Comparison of ENCODE assay signal across 17 cellular contexts in genomic region chr3:25397150-25397549, GRCh38. TPM values are rescaled to one million over a fixed set of nuclear protein-coding genes. Genes with fewer than 3 reads are reported as not detected.
A peak's percentile ranks its signal among the peaks of the same experiment; 100 is the strongest.
DNase-seq lines count a peak whose midpoint lies in the region; ATAC-seq and TF ChIP-seq lines count a peak whose summit lies in the region.
"Had no signal": no experiment of that assay in that cellular context is flagged by ENCODE, and none has a peak within 500 bp of the region (broad histone marks: within the 10 kb centered on the region; RNA-seq: fewer than 3 reads in every experiment).

No MANE protein-coding gene starts in this region.

- no peak overlapping the region for H3K18ac ChIP-seq in H9 (ENCODE audit: insufficient read length, low read depth, low read length)

- H4K5ac ChIP-seq in H9 (ENCODE audit: insufficient read length, low read depth, low read length), result no peak overlapping the region

- intact Hi-C loops in CD4-positive, alpha-beta T cell (cut with DNase I, micrococcal nuclease), result no loop called here

- no peak overlapping the region for H2AFZ ChIP-seq in H9 (ENCODE audit: low read length)

- no peak overlapping the region for H4K91ac ChIP-seq in H9 (ENCODE audit: insufficient read length, low read depth, low read length)

- H3K9me3 ChIP-seq in BLaER1 treated with 17β-estradiol and CSF1 and Interleukin-3, amounts not matched to agents 10 nM and 100 nM (replicated peaks in 1 of 11), result peaks cover 0 to 20% (median 9%) of the 10 kb centered on the region in 11 experiments; a peak in 10 of 22 replicates
- H3K9me3 ChIP-seq in H9 (ENCODE audit: control insufficient read depth, low read depth, low read length), result no peaks in the 10 kb centered on the region
- peaks cover 25% of the 10 kb centered on the region for H3K9me3 ChIP-seq in endodermal cell (ENCODE audit: control insufficient read depth, low read length)
- no peaks in the 10 kb centered on the region for H3K9me3 ChIP-seq in CD4-positive, alpha-beta T cell (ENCODE audit: control insufficient read depth, low read length)

- no peaks in the 10 kb centered on the region for H3K27me3 Mint-ChIP-seq in H9 (ENCODE audit: low read depth)
- H3K27me3 Mint-ChIP-seq in endodermal cell (ENCODE audit: insufficient read depth), result peaks cover 2% of the 10 kb centered on the region
- H3K27me3 Mint-ChIP-seq in nephron (ENCODE audit: low read depth), result no peaks in the 10 kb centered on the region
- no peaks in the 10 kb centered on the region for H3K27me3 Mint-ChIP-seq in activated T-cell treated with anti-CD3 and anti-CD28 coated beads, Interleukin-2, amount 50 U/mL, for 72 hours (ENCODE audit: low read depth)
- H3K27me3 Mint-ChIP-seq in CD4-positive, alpha-beta T cell, result no peaks in the 10 kb centered on the region
- H3K27me3 Mint-ChIP-seq: CD4-positive, alpha-beta memory T cell had no signal

- TF ChIP-seq CTCF in H9 (conservative IDR thresholded peaks at IDR 0.05) (no peak), endodermal cell (conservative IDR thresholded peaks at IDR 0.05) (no peak), nephron (IDR thresholded peaks at IDR 0.05; ENCODE audit: unreplicated experiment in 3 of 3) (no peak)
- TF ChIP-seq CTCF in CD4-positive, alpha-beta T cell (IDR thresholded peaks at IDR 0.05), result no peak

- no CpG with 5 or more reads among the region's 2 CpGs for WGBS in H9 (ENCODE audit: extremely low coverage, insufficient read length, low lambda C conversion rate)
- WGBS in endodermal cell (ENCODE audit: insufficient coverage in 1 of 2, insufficient read length in 1 of 2), 2 experiments, result 94 to 100% methylated on average over 2 of the region's 2 CpGs

- H2AK5ac ChIP-seq in H9 (ENCODE audit: insufficient read length, low read length), result no peak overlapping the region

- H3K4me2 ChIP-seq in BLaER1 treated with 17β-estradiol and CSF1 and Interleukin-3, amounts not matched to agents 10 nM and 100 nM, result peak overlapping the region; percentile 79 to 97 (median 88)
- no peak overlapping the region for H3K4me2 ChIP-seq in H9 (ENCODE audit: insufficient read depth, insufficient read length, low read length)

- no peak overlapping the region for H3K14ac ChIP-seq in H9 (ENCODE audit: insufficient read depth, low read length)

- no peak overlapping the region for H2BK5ac ChIP-seq in H9 (ENCODE audit: insufficient read length, low read length)

- no peaks in the 10 kb centered on the region for H3K79me2 ChIP-seq in H9 (ENCODE audit: insufficient read depth, low read length)

- H3K9me3 Mint-ChIP-seq in H9, result peaks cover 3 to 10% of the 10 kb centered on the region in 2 experiments; a peak in 3 of 5 replicates
- H3K9me3 Mint-ChIP-seq in endodermal cell, result peaks cover 19% of the 10 kb centered on the region
- peaks cover 26% of the 10 kb centered on the region for H3K9me3 Mint-ChIP-seq in nephron
- peaks cover 0 to 12% of the 10 kb centered on the region in 2 donors for H3K9me3 Mint-ChIP-seq in activated T-cell treated with anti-CD3 and anti-CD28 coated beads, Interleukin-2, amount 50 U/mL, for 72 hours
- H3K9me3 Mint-ChIP-seq in CD4-positive, alpha-beta T cell, result peaks cover 8% of the 10 kb centered on the region

- peaks cover 2% of the 10 kb centered on the region in 2 experiments; a peak in 3 of 4 replicates for H3K4me1 Mint-ChIP-seq in H9
- H3K4me1 Mint-ChIP-seq in endodermal cell, result peaks cover 37% of the 10 kb centered on the region
- H3K4me1 Mint-ChIP-seq in nephron, result peaks cover 6% of the 10 kb centered on the region
- no peaks in the 10 kb centered on the region for H3K4me1 Mint-ChIP-seq in activated T-cell treated with anti-CD3 and anti-CD28 coated beads, Interleukin-2, amount 50 U/mL, for 72 hours (ENCODE audit: low read depth)
- H3K4me1 Mint-ChIP-seq in CD4-positive, alpha-beta T cell (ENCODE audit: low read depth), result no peaks in the 10 kb centered on the region
- H3K4me1 Mint-ChIP-seq: CD4-positive, alpha-beta memory T cell had no signal

- H4K20me1 ChIP-seq in BLaER1 treated with 17β-estradiol and CSF1 and Interleukin-3, amounts not matched to agents 10 nM and 100 nM, result no peaks in the 10 kb centered on the region
- no peaks in the 10 kb centered on the region for H4K20me1 ChIP-seq in H9 (ENCODE audit: control insufficient read depth, insufficient read depth, insufficient read length)

- H3K36me3 Mint-ChIP-seq in H9 (ENCODE audit: insufficient read depth in 1 of 3, low read depth in 3 of 3), result peaks cover 0 to 18% (median 0%) of the 10 kb centered on the region in 3 experiments; a peak in 3 of 7 replicates
- no peaks in the 10 kb centered on the region for H3K36me3 Mint-ChIP-seq in endodermal cell (ENCODE audit: low read depth)
- H3K36me3 Mint-ChIP-seq in nephron (ENCODE audit: low read depth), result peaks cover 18% of the 10 kb centered on the region
- no peaks in the 10 kb centered on the region for H3K36me3 Mint-ChIP-seq in activated T-cell treated with anti-CD3 and anti-CD28 coated beads, Interleukin-2, amount 50 U/mL, for 72 hours (ENCODE audit: insufficient read depth in 2 of 2)
- H3K36me3 Mint-ChIP-seq in CD4-positive, alpha-beta T cell (ENCODE audit: low read depth), result no peaks in the 10 kb centered on the region
- H3K36me3 Mint-ChIP-seq: CD4-positive, alpha-beta memory T cell had no signal

- no peaks in the 10 kb centered on the region for H3K36me3 ChIP-seq in BLaER1 treated with 17β-estradiol and CSF1 and Interleukin-3, amounts not matched to agents 10 nM and 100 nM
- H3K36me3 ChIP-seq in endodermal cell (ENCODE audit: control insufficient read depth, insufficient read depth, low read length), result no peaks in the 10 kb centered on the region

- no peak overlapping the region for H2BK20ac ChIP-seq in H9 (ENCODE audit: low read depth, low read length, poor library complexity, severe bottlenecking)

- no peak overlapping the region for H3K23ac ChIP-seq in H9 (ENCODE audit: insufficient read length, low read depth, low read length)

- POLR2A ChIA-PET in CD4-positive, alpha-beta T cell (lab: Charles Lee), result no interaction called here

- H3K4me3 ChIP-seq in BLaER1 treated with 17β-estradiol and CSF1 and Interleukin-3, amounts not matched to agents 10 nM and 100 nM, result peak overlapping the region in 8 of 10 experiments; percentile 13 to 50 (median 36); a peak in 10 of 20 replicates
- no peak overlapping the region for H3K4me3 ChIP-seq in endodermal cell (ENCODE audit: low read length)
- H3K4me3 ChIP-seq: SK-N-MC had no signal

- no peaks in the 10 kb centered on the region for H3K79me1 ChIP-seq in H9 (ENCODE audit: insufficient read depth, low read depth, low read length, poor library complexity, severe bottlenecking)

- H3K4me1 ChIP-seq in BLaER1 treated with 17β-estradiol and CSF1 and Interleukin-3, amounts not matched to agents 10 nM and 100 nM, result peaks cover 17 to 39% (median 33%) of the 10 kb centered on the region in 10 experiments
- H3K4me1 ChIP-seq in H9 (ENCODE audit: insufficient read depth, low read length) (no peaks in the 10 kb centered on the region), endodermal cell (ENCODE audit: control insufficient read depth, insufficient read depth, low read length) (peaks cover 4% of the 10 kb centered on the region)

- H2BK12ac ChIP-seq in H9 (ENCODE audit: insufficient read length, low read depth, low read length), result no peak overlapping the region

- no peak overlapping the region for H3K56ac ChIP-seq in H9 (ENCODE audit: insufficient read length, low read depth, low read length)

- peak overlapping the region in 10 of 11 experiments; percentile 46 to 74 (median 64); a peak in 19 of 22 replicates for H3K27ac ChIP-seq in BLaER1 treated with 17β-estradiol and CSF1 and Interleukin-3, amounts not matched to agents 10 nM and 100 nM
- H3K27ac ChIP-seq in H9 (ENCODE audit: insufficient read length, low read depth, low read length) (no peak overlapping the region), endodermal cell (ENCODE audit: low read depth, low read length) (no peak overlapping the region)
- H3K27ac ChIP-seq in CD4-positive, alpha-beta T cell (ENCODE audit: low read depth, low read length), result no peak overlapping the region
- H3K27ac ChIP-seq: HL-60, SK-N-MC had no signal

- CTCF ChIA-PET in CD4-positive, alpha-beta T cell (lab: Charles Lee), result no interaction called here

- no peak overlapping the region for H3T11ph ChIP-seq in H9 (ENCODE audit: low read length)

- no peak overlapping the region for H3K4ac ChIP-seq in H9 (ENCODE audit: low read depth, low read length)

- no peaks in the 10 kb centered on the region for H3K27me3 ChIP-seq in BLaER1 treated with 17β-estradiol and CSF1 and Interleukin-3, amounts not matched to agents 10 nM and 100 nM
- H3K27me3 ChIP-seq in H9 (ENCODE audit: insufficient read depth, low read length) (no peaks in the 10 kb centered on the region), endodermal cell (ENCODE audit: control insufficient read depth, insufficient read depth, low read length, poor library complexity, severe bottlenecking) (no peaks in the 10 kb centered on the region)
- H3K27me3 ChIP-seq in CD4-positive, alpha-beta T cell (ENCODE audit: control insufficient read depth, insufficient read depth, low read length), result no peaks in the 10 kb centered on the region

- DNase-seq in H9 (no peak), endodermal cell (no peak), DMS153 (lab: John Stamatoyannopoulos, UW) (no peak), NCI-H526 (lab: John Stamatoyannopoulos, UW) (no peak)
- no peak for DNase-seq in activated T-cell treated with anti-CD3 and anti-CD28 coated beads, Interleukin-2, amount 50 U/mL, for 72 hours
- no peak for DNase-seq in CD4-positive, alpha-beta T cell
- DNase-seq: CD4-positive, alpha-beta memory T cell; GF-D8; NCI-H1105; NCI-H187; NCI-H446 treated with DMSO at 0.1 percent for 48 hours had no signal

- no peak for ATAC-seq in activated T-cell treated with anti-CD3 and anti-CD28 coated beads, Interleukin-2, amount 50 U/mL, for 72 hours (replicated peaks in 1 of 2)
- no peak for ATAC-seq in CD4-positive, alpha-beta T cell (ENCODE audit: poor library complexity)
- ATAC-seq: Panc1, Right ventricle myocardium inferior had no signal

- H3K27ac Mint-ChIP-seq in H9 (peak overlapping the region in 2 of 3 experiments; percentile 54 to 82; a peak in 2 of 7 replicates), endodermal cell (peak overlapping the region; percentile 72), nephron (peak overlapping the region in 2 of 3 experiments; percentile 30 to 95)
- no peak overlapping the region for H3K27ac Mint-ChIP-seq in activated T-cell treated with anti-CD3 and anti-CD28 coated beads, Interleukin-2, amount 50 U/mL, for 72 hours
- no peak overlapping the region for H3K27ac Mint-ChIP-seq in CD4-positive, alpha-beta T cell
- H3K27ac Mint-ChIP-seq: CD4-positive, alpha-beta memory T cell had no signal

- H2BK15ac ChIP-seq in H9 (ENCODE audit: low read depth, low read length), result no peak overlapping the region

- H4K8ac ChIP-seq in H9 (replicated peaks; ENCODE audit: insufficient read length, low read depth, low read length), result no peak overlapping the region

- no peak overlapping the region for H2BK120ac ChIP-seq in H9 (ENCODE audit: low read depth, low read length, poor library complexity, severe bottlenecking)

- no peaks in the 10 kb centered on the region for H3K23me2 ChIP-seq in H9 (ENCODE audit: insufficient read length, low read depth, low read length, poor library complexity, severe bottlenecking)

- peak overlapping the region; percentile 3 to 56 (median 37); a peak in 13 of 22 replicates for H3K9ac ChIP-seq in BLaER1 treated with 17β-estradiol and CSF1 and Interleukin-3, amounts not matched to agents 10 nM and 100 nM
- H3K9ac ChIP-seq in H9 (ENCODE audit: extremely low read depth, insufficient read length, low read length) (no peak overlapping the region), endodermal cell (ENCODE audit: extremely low read depth, low read length, poor library complexity, severe bottlenecking) (no peak overlapping the region)

- H3K4me3 Mint-ChIP-seq in H9, result no peak overlapping the region
- no peak overlapping the region for H3K4me3 Mint-ChIP-seq in endodermal cell
- no peak overlapping the region for H3K4me3 Mint-ChIP-seq in nephron
- H3K4me3 Mint-ChIP-seq in activated T-cell treated with anti-CD3 and anti-CD28 coated beads, Interleukin-2, amount 50 U/mL, for 72 hours, result no peak overlapping the region
- H3K4me3 Mint-ChIP-seq in CD4-positive, alpha-beta T cell, result no peak overlapping the region
- H3K4me3 Mint-ChIP-seq: CD4-positive, alpha-beta memory T cell had no signal

RNA-seq across cellular contexts. Expression of gene RARB, which starts 30.9 kb away (rescaled TPM):
- total RNA-seq in H9 (2021), result 0.22 and 0.29 TPM in 2 replicates
- total RNA-seq in endodermal cell, result 10 to 100 TPM; 21.5 to 21.9 TPM
- 10.8 TPM for polyA plus RNA-seq in endodermal cell (2013, experiment 1 of 2)
- 8.2 TPM for polyA plus RNA-seq in endodermal cell (2013, experiment 2 of 2)
- not detected for total RNA-seq in activated T-cell treated with anti-CD3 and anti-CD28 coated beads, Interleukin-2, amount 50 U/mL, for 72 hours
- not detected for total RNA-seq in CD4-positive, alpha-beta T cell
- total RNA-seq: CD4-positive, alpha-beta memory T cell had no signal

Comparison
In these comparisons a context has a peak if more than half of its experiments do, and no peak if none do; other contexts are left out.
1. H3K27ac ChIP-seq: peak in BLaER1 treated with 17β-estradiol and CSF1 and Interleukin-3, amounts not matched to agents 10 nM and 100 nM (10 of 11); none in H9 (single experiment), endodermal cell (single experiment) and CD4-positive, alpha-beta T cell (single experiment).
2. H3K9ac ChIP-seq: peak in BLaER1 treated with 17β-estradiol and CSF1 and Interleukin-3, amounts not matched to agents 10 nM and 100 nM (11 of 11); none in H9 (single experiment) and endodermal cell (single experiment).
3. H3K27ac Mint-ChIP-seq: peak in H9 (2 of 3), endodermal cell (single experiment) and nephron (2 of 3); none in activated T-cell treated with anti-CD3 and anti-CD28 coated beads, Interleukin-2, amount 50 U/mL, for 72 hours (single experiment) and CD4-positive, alpha-beta T cell (single experiment).
4. RNA of gene RARB, which starts 30.9 kb away (total RNA-seq): 21.5 to 21.9 TPM in endodermal cell; 0.22 to 0.29 TPM in H9, not detected in activated T-cell treated with anti-CD3 and anti-CD28 coated beads, Interleukin-2, amount 50 U/mL, for 72 hours and not detected in CD4-positive, alpha-beta T cell; every median in the first group is over 10 times any median in the second.